Comparison of ENCODE assay signal across 8 cellular contexts in the genomic region with DNA sequence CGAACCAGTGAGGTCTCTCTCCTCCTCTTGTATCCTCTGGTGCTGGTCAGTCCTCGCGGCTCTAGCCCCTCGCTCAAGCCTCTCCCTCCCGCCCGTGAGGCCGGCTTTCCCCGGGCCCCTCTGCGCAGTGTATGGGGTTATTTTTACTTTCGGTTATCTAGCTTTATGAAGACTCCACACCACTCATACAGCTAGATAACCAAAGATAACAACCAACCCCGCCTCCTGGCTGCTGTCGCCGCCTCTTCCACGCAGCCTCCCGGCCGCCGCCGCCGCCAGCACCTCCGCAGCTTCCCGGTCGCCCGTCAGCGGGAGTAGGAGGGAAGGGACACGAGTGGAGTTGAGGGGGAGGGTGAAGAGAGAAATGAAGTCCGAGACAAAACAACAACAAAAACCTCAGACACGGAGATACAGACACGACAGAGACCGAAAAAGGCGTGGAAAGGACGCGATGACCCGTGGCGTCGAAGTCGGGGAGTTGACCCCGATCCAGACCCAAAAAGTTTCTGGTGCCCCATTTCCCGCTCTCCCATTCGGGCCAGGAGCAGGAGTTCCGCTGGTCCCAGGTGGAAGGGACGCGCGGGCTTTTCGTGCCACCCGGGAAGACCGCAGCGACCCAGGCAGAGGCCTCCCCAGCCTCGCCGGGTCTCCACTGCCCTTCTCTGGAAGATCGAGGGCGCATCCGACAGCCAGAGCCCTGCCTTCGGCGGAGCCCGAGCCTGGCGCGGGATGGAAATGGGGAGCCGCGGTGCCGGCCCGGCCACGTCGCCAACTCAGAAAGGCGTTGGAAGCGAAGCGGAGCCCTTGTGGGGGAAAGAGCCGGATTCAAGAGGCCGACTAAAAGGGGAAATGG. TPM values are rescaled to one million over a fixed set of nuclear protein-coding genes. Genes with fewer than 3 reads are reported as not detected.
A peak's percentile ranks its signal among the peaks of the same experiment; 100 is the strongest.
DNase-seq lines count a peak whose midpoint lies in the region; ATAC-seq and TF ChIP-seq lines count a peak whose summit lies in the region.

No MANE protein-coding gene starts in this region.

- intact Hi-C loops in CD8-positive, alpha-beta T cell (cut with DNase I, micrococcal nuclease): loop anchor here (1.0 to 2.0 kb wide), 4 partner anchors 14 to 36 kb away; no protein-coding TSS in a partner anchor
- intact Hi-C loops in activated T-helper 1 cell treated with anti-CD3 and anti-CD28 coated beads, Interleukin-12 subunit alpha, Interleukin-12 subunit beta, Interleukin-2, Interleukin-4 antibody, amounts not matched to agents 30 ng/mL and 10 ng/mL and 1 ng/mL, durations not matched to agents 14 hours and 24 hours and 36 hours (cut with micrococcal nuclease): loop anchor here (1.0 kb wide), 2 partner anchors 13 to 18 kb away; no protein-coding TSS in a partner anchor
- intact Hi-C loops in left colon (cut with DNase I, micrococcal nuclease): no loop called here

- CTCF ChIA-PET in CD8-positive, alpha-beta T cell (lab: Charles Lee): interaction anchor here (0.8 to 8.2 kb wide), 12 partner anchors 9 to 440 kb away, joined by 3 to 62 read pairs (median 4); a partner anchor contains a TSS

- DNase-seq in CD8-positive, alpha-beta T cell: peak in 5 of 7 experiments; percentile 23 to 57 (median 44)
- peak; percentile 31 for DNase-seq in activated T-helper 1 cell treated with anti-CD3 and anti-CD28 coated beads, Interleukin-12 subunit alpha, Interleukin-12 subunit beta, Interleukin-2, Interleukin-4 antibody, amounts not matched to agents 30 ng/mL and 10 ng/mL and 1 ng/mL, durations not matched to agents 14 hours and 24 hours and 36 hours (ENCODE audit: low spot score)
- DNase-seq in left colon: no peak
- DNase-seq in suprapubic skin (ENCODE audit: low spot score in 2 of 2): no peak
- DNase-seq in COLO829 (ENCODE audit: low spot score): no peak
- DNase-seq in NCI-H226: no peak
- no peak for DNase-seq in NCI-H1417 treated with DMSO at 0.1 percent for 48 hours (lab: John Stamatoyannopoulos, UW)

- no peak for TF ChIP-seq POLR2A in suprapubic skin (IDR thresholded peaks at IDR 0.05)

- H3K36me3 Mint-ChIP-seq in CD8-positive, alpha-beta T cell: peaks cover 4% of the 10 kb centered on the region
- H3K36me3 Mint-ChIP-seq in activated T-helper 1 cell treated with anti-CD3 and anti-CD28 coated beads, Interleukin-12 subunit alpha, Interleukin-12 subunit beta, Interleukin-2, Interleukin-4 antibody, amounts not matched to agents 30 ng/mL and 10 ng/mL and 1 ng/mL, durations not matched to agents 14 hours and 24 hours and 36 hours (ENCODE audit: low read depth): peaks cover 2% of the 10 kb centered on the region

- no peaks in the 10 kb centered on the region for H3K9me3 ChIP-seq in CD8-positive, alpha-beta T cell (ENCODE audit: low read length)
- no peaks in the 10 kb centered on the region for H3K9me3 ChIP-seq in HUES48 (ENCODE audit: control insufficient read depth, insufficient read depth, low read length)
- no peaks in the 10 kb centered on the region for H3K9me3 ChIP-seq in suprapubic skin

- H3K36me3 ChIP-seq in CD8-positive, alpha-beta T cell (ENCODE audit: insufficient read depth, low read length): no peaks in the 10 kb centered on the region
- H3K36me3 ChIP-seq in HUES48 (ENCODE audit: control insufficient read depth, insufficient read depth, low read length): no peaks in the 10 kb centered on the region
- no peaks in the 10 kb centered on the region for H3K36me3 ChIP-seq in suprapubic skin

- TF ChIP-seq EP300 in suprapubic skin (IDR thresholded peaks at IDR 0.05): no peak

- peak overlapping the region; percentile 93 for H3K4me3 Mint-ChIP-seq in CD8-positive, alpha-beta T cell
- peak overlapping the region; percentile 84 for H3K4me3 Mint-ChIP-seq in activated T-helper 1 cell treated with anti-CD3 and anti-CD28 coated beads, Interleukin-12 subunit alpha, Interleukin-12 subunit beta, Interleukin-2, Interleukin-4 antibody, amounts not matched to agents 30 ng/mL and 10 ng/mL and 1 ng/mL, durations not matched to agents 14 hours and 24 hours and 36 hours

- ATAC-seq in CD8-positive, alpha-beta T cell: peak; percentile 79
- ATAC-seq in left colon: peak; percentile 55

- WGBS in suprapubic skin: 15% methylated on average over 59 of the region's 68 CpGs

- peaks cover 28% of the 10 kb centered on the region for H3K27me3 ChIP-seq in CD8-positive, alpha-beta T cell (ENCODE audit: insufficient read depth, low read length)
- H3K27me3 ChIP-seq in HUES48 (ENCODE audit: control insufficient read depth, insufficient read depth, low read length) (peaks cover 83% of the 10 kb centered on the region), suprapubic skin (peaks cover 80% of the 10 kb centered on the region)

- H3K9ac ChIP-seq in HUES48 (ENCODE audit: low read depth, low read length): no peak overlapping the region

- H3K4me1 Mint-ChIP-seq in CD8-positive, alpha-beta T cell (ENCODE audit: low read depth): peaks cover 24% of the 10 kb centered on the region
- H3K4me1 Mint-ChIP-seq in activated T-helper 1 cell treated with anti-CD3 and anti-CD28 coated beads, Interleukin-12 subunit alpha, Interleukin-12 subunit beta, Interleukin-2, Interleukin-4 antibody, amounts not matched to agents 30 ng/mL and 10 ng/mL and 1 ng/mL, durations not matched to agents 14 hours and 24 hours and 36 hours (ENCODE audit: low read depth): peaks cover 11% of the 10 kb centered on the region

- no peaks in the 10 kb centered on the region for H3K9me3 Mint-ChIP-seq in CD8-positive, alpha-beta T cell
- H3K9me3 Mint-ChIP-seq in activated T-helper 1 cell treated with anti-CD3 and anti-CD28 coated beads, Interleukin-12 subunit alpha, Interleukin-12 subunit beta, Interleukin-2, Interleukin-4 antibody, amounts not matched to agents 30 ng/mL and 10 ng/mL and 1 ng/mL, durations not matched to agents 14 hours and 24 hours and 36 hours: no peaks in the 10 kb centered on the region

- POLR2A ChIA-PET in CD8-positive, alpha-beta T cell (lab: Charles Lee): interaction anchor here (1.0 to 1.4 kb wide), 2 partner anchors 35 to 37 kb away, joined by 3 read pairs; no protein-coding TSS in a partner anchor

- peak overlapping the region; percentile 13 for H3K27ac ChIP-seq in CD8-positive, alpha-beta T cell (ENCODE audit: low read depth, low read length)
- H3K27ac ChIP-seq in HUES48 (ENCODE audit: low read depth, low read length) (no peak overlapping the region), suprapubic skin (no peak overlapping the region)

- peaks cover 65% of the 10 kb centered on the region for H3K27me3 Mint-ChIP-seq in CD8-positive, alpha-beta T cell (ENCODE audit: low read depth)
- H3K27me3 Mint-ChIP-seq in activated T-helper 1 cell treated with anti-CD3 and anti-CD28 coated beads, Interleukin-12 subunit alpha, Interleukin-12 subunit beta, Interleukin-2, Interleukin-4 antibody, amounts not matched to agents 30 ng/mL and 10 ng/mL and 1 ng/mL, durations not matched to agents 14 hours and 24 hours and 36 hours (ENCODE audit: insufficient read depth): peaks cover 90% of the 10 kb centered on the region

- TF ChIP-seq CTCF in CD8-positive, alpha-beta T cell (IDR thresholded peaks at IDR 0.05): no peak
- TF ChIP-seq CTCF in suprapubic skin (IDR thresholded peaks at IDR 0.05): no peak

- H3K27ac Mint-ChIP-seq in CD8-positive, alpha-beta T cell: peak overlapping the region; percentile 50
- peak overlapping the region; percentile 19 for H3K27ac Mint-ChIP-seq in activated T-helper 1 cell treated with anti-CD3 and anti-CD28 coated beads, Interleukin-12 subunit alpha, Interleukin-12 subunit beta, Interleukin-2, Interleukin-4 antibody, amounts not matched to agents 30 ng/mL and 10 ng/mL and 1 ng/mL, durations not matched to agents 14 hours and 24 hours and 36 hours

- peak overlapping the region; percentile 66 for H3K4me3 ChIP-seq in CD8-positive, alpha-beta T cell (ENCODE audit: low read depth, low read length)
- H3K4me3 ChIP-seq in HUES48 (ENCODE audit: low read depth, low read length) (peak overlapping the region; percentile 59), suprapubic skin (peak overlapping the region; percentile 39)

- peaks cover 27% of the 10 kb centered on the region for H3K4me1 ChIP-seq in CD8-positive, alpha-beta T cell (ENCODE audit: insufficient read depth, low read length)
- H3K4me1 ChIP-seq in HUES48 (ENCODE audit: control insufficient read depth, insufficient read depth, low read length) (peaks cover 31% of the 10 kb centered on the region), suprapubic skin (peaks cover 26% of the 10 kb centered on the region)

RNA-seq across cellular contexts. Expression of a gene that starts 51.4 kb away (rescaled TPM):
- not detected for total RNA-seq in CD8-positive, alpha-beta T cell
- total RNA-seq in activated T-helper 1 cell treated with anti-CD3 and anti-CD28 coated beads, Interleukin-12 subunit alpha, Interleukin-12 subunit beta, Interleukin-2, Interleukin-4 antibody, amounts not matched to agents 30 ng/mL and 10 ng/mL and 1 ng/mL, durations not matched to agents 14 hours and 24 hours and 36 hours: not detected in 2 replicates
- total RNA-seq in left colon (not detected), suprapubic skin (10 to 100 TPM in 1 of 4 donors, 1 to 10 TPM in 3; 7.4 to 14.8 (median 8.1) TPM)

Comparison
In these comparisons a context has a peak if more than half of its experiments do, and no peak if none do; other contexts are left out.
1. DNase-seq: peak in CD8-positive, alpha-beta T cell (5 of 7) and activated T-helper 1 cell treated with anti-CD3 and anti-CD28 coated beads, Interleukin-12 subunit alpha, Interleukin-12 subunit beta, Interleukin-2, Interleukin-4 antibody, amounts not matched to agents 30 ng/mL and 10 ng/mL and 1 ng/mL, durations not matched to agents 14 hours and 24 hours and 36 hours (single experiment); none in left colon (0 of 2), suprapubic skin (0 of 2), COLO829 (single experiment), NCI-H226 (single experiment) and NCI-H1417 treated with DMSO at 0.1 percent for 48 hours (single experiment).
2. intact Hi-C loops: an anchor here in CD8-positive, alpha-beta T cell (1.0 to 2.0 kb wide) and activated T-helper 1 cell treated with anti-CD3 and anti-CD28 coated beads, Interleukin-12 subunit alpha, Interleukin-12 subunit beta, Interleukin-2, Interleukin-4 antibody, amounts not matched to agents 30 ng/mL and 10 ng/mL and 1 ng/mL, durations not matched to agents 14 hours and 24 hours and 36 hours (1.0 kb wide); none called in left colon.
3. Peak in every context shown above with its lines, with median percentiles within 50 percentile points of each other: H3K4me3 ChIP-seq.